In genomic region chr12:123761841-123762714, GRCh38 we compare ENCODE assay signal across 8 cellular contexts.
DNase-seq lines count a peak whose midpoint lies in the region; ATAC-seq and TF ChIP-seq lines count a peak whose summit lies in the region.

DNAH10 (plus strand) TSS chr12:123762301; CDS start chr12:123762337, 36 bp downstream.

- no peaks in the 10 kb centered on the region for H3K36me3 ChIP-seq in iPS-15b (ENCODE audit: control insufficient read depth, insufficient read depth, low read length)

- H3K27ac Mint-ChIP-seq in activated naive CD4-positive, alpha-beta T cell treated with anti-CD3 and anti-CD28 coated beads, Interleukin-2, amount 50 U/mL, for 24 hours = no peak within 1 kb of the TSS

- H3K36me3 Mint-ChIP-seq in activated naive CD4-positive, alpha-beta T cell treated with anti-CD3 and anti-CD28 coated beads, Interleukin-2, amount 50 U/mL, for 24 hours = no peaks in the 10 kb centered on the region

- DNase-seq in GM12864 (ENCODE audit: low read depth) (peak; percentile 5), HFF-Myc (ENCODE audit: extremely low read depth, low read depth) (no peak), NCI-H748 (lab: John Stamatoyannopoulos, UW; ENCODE audit: unreplicated experiment) (peak; percentile 82)
- peak; percentile 67 for DNase-seq in stimulated activated CD4-positive, alpha-beta T cell treated with anti-CD3 and anti-CD28 coated beads, Interleukin-15, amount 100 ng/mL, for 24 hours

- peaks cover 6% of the 10 kb centered on the region for H3K4me1 Mint-ChIP-seq in activated naive CD4-positive, alpha-beta T cell treated with anti-CD3 and anti-CD28 coated beads, Interleukin-2, amount 50 U/mL, for 24 hours

- ATAC-seq in GM18873 (IDR thresholded peaks at IDR 0.05; ENCODE audit: low FRiP score, unreplicated experiment) (no peak), HG03565 (IDR thresholded peaks at IDR 0.05; ENCODE audit: unreplicated experiment) (no peak)

- TF ChIP-seq CTCF in GM12864 (IDR thresholded peaks at IDR 0.05; ENCODE audit: low read depth, low read length, missing control alignments) = peak; percentile 48
- TF ChIP-seq CTCF in HFF-Myc (IDR thresholded peaks at IDR 0.05; ENCODE audit: low read depth, low read length, missing control alignments) = peak; percentile 31

- no peaks in the 10 kb centered on the region for H3K9me3 Mint-ChIP-seq in activated naive CD4-positive, alpha-beta T cell treated with anti-CD3 and anti-CD28 coated beads, Interleukin-2, amount 50 U/mL, for 24 hours

- H3K9me3 ChIP-seq in iPS-15b (ENCODE audit: control insufficient read depth, insufficient read depth, low read length) = no peaks in the 10 kb centered on the region

- H3K27me3 Mint-ChIP-seq in activated naive CD4-positive, alpha-beta T cell treated with anti-CD3 and anti-CD28 coated beads, Interleukin-2, amount 50 U/mL, for 24 hours = no peaks in the 10 kb centered on the region

- H3K4me3 ChIP-seq in GM12864 (ENCODE audit: low read depth, low read length) (peak within 1 kb of the TSS; percentile 51), HFF-Myc (replicated peaks; ENCODE audit: low read depth, low read length) (peak within 1 kb of the TSS; percentile 31), iPS-15b (ENCODE audit: low read depth, low read length) (peak within 1 kb of the TSS; percentile 66)

- peak within 1 kb of the TSS; percentile 77 for H3K4me3 Mint-ChIP-seq in activated naive CD4-positive, alpha-beta T cell treated with anti-CD3 and anti-CD28 coated beads, Interleukin-2, amount 50 U/mL, for 24 hours

- peaks cover 6% of the 10 kb centered on the region for H3K27me3 ChIP-seq in iPS-15b (ENCODE audit: control insufficient read depth, insufficient read depth, low read length)

- no peaks in the 10 kb centered on the region for H3K4me1 ChIP-seq in iPS-15b (ENCODE audit: control insufficient read depth, insufficient read depth, low read length)

- H3K9ac ChIP-seq in iPS-15b (ENCODE audit: low read depth, low read length) = no peak within 1 kb of the TSS
